In genomic region chr5:149381261-149381985, GRCh38 we compare ENCODE assay signal across 12 cellular contexts. TPM values are rescaled to one million over a fixed set of nuclear protein-coding genes. Genes with fewer than 3 reads are reported as not detected.
A peak's percentile ranks its signal among the peaks of the same experiment; 100 is the strongest.
DNase-seq lines count a peak whose midpoint lies in the region; ATAC-seq and TF ChIP-seq lines count a peak whose summit lies in the region.
"Had no signal": no experiment of that assay in that cellular context is flagged by ENCODE, and none has a peak within 500 bp of the region (broad histone marks: within the 10 kb centered on the region; RNA-seq: fewer than 3 reads in every experiment).

No MANE protein-coding gene starts in this region.

- H3K27me3 Mint-ChIP-seq in effector memory CD8-positive, alpha-beta T cell, result peaks cover 12 to 34% of the 10 kb centered on the region in 2 donors
- peaks cover 1% of the 10 kb centered on the region for H3K27me3 Mint-ChIP-seq in activated CD4-positive, alpha-beta memory T cell treated with anti-CD3 and anti-CD28 coated beads for 36 hours
- H3K27me3 Mint-ChIP-seq: memory B cell had no signal

- DNase-seq in effector memory CD8-positive, alpha-beta T cell, result no peak
- no peak for DNase-seq in gastrocnemius medialis
- DNase-seq in activated CD4-positive, alpha-beta memory T cell treated with anti-CD3 and anti-CD28 coated beads for 36 hours, result no peak
- no peak for DNase-seq in islet precursor cell
- no peak for DNase-seq in C1 segment of cervical spinal cord (lab: John Stamatoyannopoulos, UW)
- no peak for DNase-seq in T-helper 9 cell

- no peaks in the 10 kb centered on the region for H3K36me3 ChIP-seq in gastrocnemius medialis
- H3K36me3 ChIP-seq: HAP-1 had no signal

- CTCF ChIA-PET in activated CD4-positive, alpha-beta memory T cell treated with anti-CD3 and anti-CD28 coated beads for 36 hours (lab: Charles Lee), result interaction anchor here (0.9 to 9.5 kb wide), 20 partner anchors 9 to 241 kb away, joined by 3 to 65 read pairs (median 4); no protein-coding TSS in a partner anchor

- intact Hi-C loops in gastrocnemius medialis (cut with DNase I; ENCODE audit: low total_unique reads), result no loop called here
- intact Hi-C loops in activated CD4-positive, alpha-beta memory T cell treated with anti-CD3 and anti-CD28 coated beads for 36 hours (cut with micrococcal nuclease), result loop anchor here (5.0 kb wide), 1 partner anchor 236 kb away; no protein-coding TSS in a partner anchor

- no peaks in the 10 kb centered on the region for H3K9me3 Mint-ChIP-seq in effector memory CD8-positive, alpha-beta T cell
- no peaks in the 10 kb centered on the region for H3K9me3 Mint-ChIP-seq in activated CD4-positive, alpha-beta memory T cell treated with anti-CD3 and anti-CD28 coated beads for 36 hours
- H3K9me3 Mint-ChIP-seq: memory B cell had no signal

- no peak overlapping the region for H3K4me3 ChIP-seq in gastrocnemius medialis
- H3K4me3 ChIP-seq: HAP-1 had no signal

- H3K36me3 Mint-ChIP-seq in effector memory CD8-positive, alpha-beta T cell (ENCODE audit: insufficient read depth), result no peaks in the 10 kb centered on the region
- no peaks in the 10 kb centered on the region for H3K36me3 Mint-ChIP-seq in activated CD4-positive, alpha-beta memory T cell treated with anti-CD3 and anti-CD28 coated beads for 36 hours

- POLR2A ChIA-PET in activated CD4-positive, alpha-beta memory T cell treated with anti-CD3 and anti-CD28 coated beads for 36 hours (lab: Charles Lee), result interaction anchor here (0.5 kb wide), 1 partner anchor 116 kb away, joined by 3 read pairs; no protein-coding TSS in a partner anchor

- no peak for TF ChIP-seq POLR2A in gastrocnemius medialis (IDR thresholded peaks at IDR 0.05)

- H3K4me1 Mint-ChIP-seq in effector memory CD8-positive, alpha-beta T cell (ENCODE audit: low read depth in 2 of 2), result peaks cover 4 to 7% of the 10 kb centered on the region in 2 donors
- H3K4me1 Mint-ChIP-seq in activated CD4-positive, alpha-beta memory T cell treated with anti-CD3 and anti-CD28 coated beads for 36 hours (ENCODE audit: low read depth), result no peaks in the 10 kb centered on the region

- ATAC-seq in GM19351 (IDR thresholded peaks at IDR 0.05; ENCODE audit: unreplicated experiment) (peak; percentile 17), HG02973 (IDR thresholded peaks at IDR 0.05; ENCODE audit: unreplicated experiment) (peak; percentile 9), gastrocnemius medialis (peak in 1 of 2 donors; percentile 2)
- peak; percentile 12 for ATAC-seq in effector memory CD8-positive, alpha-beta T cell (replicated peaks)

- H3K4me1 ChIP-seq in gastrocnemius medialis, result peaks cover 21 to 22% of the 10 kb centered on the region in 2 donors
- H3K4me1 ChIP-seq: HAP-1 had no signal

- peak overlapping the region in 3 of 4 donors; percentile 64 to 76 (median 75) for H3K27ac ChIP-seq in gastrocnemius medialis

- no peaks in the 10 kb centered on the region for H3K9me3 ChIP-seq in gastrocnemius medialis
- H3K9me3 ChIP-seq: HAP-1 had no signal

- in situ Hi-C loops in gastrocnemius medialis (cut with MboI; ENCODE audit: low sequenced_read_pairs in 4 of 4), result loop anchor here in 2 of 4 donors (5.0 kb wide), 3 partner anchors 56 to 186 kb away; no protein-coding TSS in a partner anchor

- no peaks in the 10 kb centered on the region for H3K27me3 ChIP-seq in gastrocnemius medialis

- H3K27ac Mint-ChIP-seq in effector memory CD8-positive, alpha-beta T cell, result no peak overlapping the region
- no peak overlapping the region for H3K27ac Mint-ChIP-seq in activated CD4-positive, alpha-beta memory T cell treated with anti-CD3 and anti-CD28 coated beads for 36 hours
- H3K27ac Mint-ChIP-seq: memory B cell had no signal

- TF ChIP-seq CTCF in gastrocnemius medialis (IDR thresholded peaks at IDR 0.05 in 4 of 5, conservative IDR thresholded peaks at IDR 0.05 in 1 of 5), result no peak

- H3K4me3 Mint-ChIP-seq in effector memory CD8-positive, alpha-beta T cell, result no peak overlapping the region
- H3K4me3 Mint-ChIP-seq in activated CD4-positive, alpha-beta memory T cell treated with anti-CD3 and anti-CD28 coated beads for 36 hours, result no peak overlapping the region
- H3K4me3 Mint-ChIP-seq: memory B cell had no signal

RNA-seq across cellular contexts. Expression of gene IL17B, which starts 2.3 kb away (rescaled TPM):
- total RNA-seq in gastrocnemius medialis, result 1 to 10 TPM in 1 of 4 donors, not detected in 3; 1.2 TPM
- not detected for total RNA-seq in activated CD4-positive, alpha-beta memory T cell treated with anti-CD3 and anti-CD28 coated beads for 36 hours
- total RNA-seq: Calu3, HT1080 had no signal

RNA-seq across cellular contexts. Expression of gene PCYOX1L, which starts 23.6 kb away (rescaled TPM):
- 1 to 10 TPM in 3 of 4 donors, under 1 TPM in 1; 0.29 to 1.5 (median 1.2) TPM for total RNA-seq in gastrocnemius medialis
- 10 to 100 TPM; 21.8 to 24.0 TPM for total RNA-seq in activated CD4-positive, alpha-beta memory T cell treated with anti-CD3 and anti-CD28 coated beads for 36 hours

RNA-seq across cellular contexts. Expression of gene GRPEL2, which starts 36.1 kb away (rescaled TPM):
- 10 to 100 TPM in 2 of 4 donors, 1 to 10 TPM in 2; 7.8 to 13.3 (median 9.9) TPM for total RNA-seq in gastrocnemius medialis
- total RNA-seq in activated CD4-positive, alpha-beta memory T cell treated with anti-CD3 and anti-CD28 coated beads for 36 hours, result 10 to 100 TPM; 32.9 to 37.2 TPM

Comparison
In these comparisons a context has a peak if more than half of its experiments do, and no peak if none do; other contexts are left out.
1. RNA of gene PCYOX1L, which starts 23.6 kb away (total RNA-seq): 21.8 to 24.0 TPM in activated CD4-positive, alpha-beta memory T cell treated with anti-CD3 and anti-CD28 coated beads for 36 hours; 0.29 to 1.5 TPM in gastrocnemius medialis; every median in the first group is over 4 times any median in the second.